In genomic region chr12:130041983-130042812, GRCh38 we compare ENCODE assay signal across 9 cellular contexts.
DNase-seq lines count a peak whose midpoint lies in the region; ATAC-seq and TF ChIP-seq lines count a peak whose summit lies in the region.
"Had no signal": no experiment of that assay in that cellular context is flagged by ENCODE, and none has a peak within 500 bp of the region (broad histone marks: within the 10 kb centered on the region; RNA-seq: fewer than 3 reads in every experiment).

No MANE protein-coding gene starts in this region.

- H3K9me3 ChIP-seq in ascending aorta = no peaks in the 10 kb centered on the region
- H3K9me3 ChIP-seq in right lobe of liver = no peaks in the 10 kb centered on the region

- TF ChIP-seq POLR2A in right lobe of liver (IDR thresholded peaks at IDR 0.05) = no peak

- H3K27me3 ChIP-seq in ascending aorta = no peaks in the 10 kb centered on the region
- H3K27me3 ChIP-seq in right lobe of liver = no peaks in the 10 kb centered on the region

- 13% methylated on average over 34 of the region's 52 CpGs for WGBS in right lobe of liver (ENCODE audit: insufficient coverage, low coverage, low lambda C conversion rate, missing lambda C conversion rate)

- H3K27ac ChIP-seq in ascending aorta (no peak overlapping the region), right lobe of liver (no peak overlapping the region)
- H3K27ac ChIP-seq: HL-60 had no signal

- in situ Hi-C loops in G401 (cut with HindIII; ENCODE audit: low sequenced_read_pairs) = no loop called here

- no peak overlapping the region for H3K4me3 ChIP-seq in ascending aorta
- H3K4me3 ChIP-seq in right lobe of liver = no peak overlapping the region

- peak; percentile 6 to 60 (median 42) for TF ChIP-seq CTCF in ascending aorta (IDR thresholded peaks at IDR 0.05)
- TF ChIP-seq CTCF in right lobe of liver (IDR thresholded peaks at IDR 0.05) = peak; percentile 68 to 96 (median 90)

- H3K4me1 ChIP-seq in ascending aorta = no peaks in the 10 kb centered on the region
- peaks cover 0 to 19% (median 9%) of the 10 kb centered on the region in 4 donors for H3K4me1 ChIP-seq in right lobe of liver

- H3K36me3 ChIP-seq in ascending aorta (no peaks in the 10 kb centered on the region), right lobe of liver (no peaks in the 10 kb centered on the region)

- ATAC-seq in right lobe of liver (peak; percentile 68 to 72 (median 68)), GM19023 (IDR thresholded peaks at IDR 0.05; ENCODE audit: unreplicated experiment) (no peak), GM18502 (IDR thresholded peaks at IDR 0.05; ENCODE audit: poor library complexity, unreplicated experiment) (no peak)

- intact Hi-C loops in ascending aorta (cut with DNase I) = loop anchor here (10.0 kb wide), 1 partner anchor 703 kb away; no protein-coding TSS in a partner anchor
- intact Hi-C loops in right lobe of liver (cut with DNase I) = no loop called here

- DNase-seq in G401 (ENCODE audit: low spot score) (peak; percentile 56), NCI-H2196 (lab: John Stamatoyannopoulos, UW; ENCODE audit: unreplicated experiment) (peak; percentile 89), ascending aorta (ENCODE audit: low spot score in 2 of 2) (no peak), right lobe of liver (peak; percentile 56 to 72 (median 68)), NCI-H2081 treated with DMSO at 0.1 percent for 48 hours (lab: John Stamatoyannopoulos, UW) (no peak)
- DNase-seq in stimulated activated CD8-positive, alpha-beta memory T cell treated with anti-CD3 and anti-CD28 coated beads, Interleukin-7, amount 100 ng/mL, for 24 hours (ENCODE audit: low read depth) = peak; percentile 21

Comparison
In these comparisons a context has a peak if more than half of its experiments do, and no peak if none do; other contexts are left out.
1. DNase-seq: peak in G401 (single experiment), NCI-H2196 (single experiment), right lobe of liver (3 of 3) and stimulated activated CD8-positive, alpha-beta memory T cell treated with anti-CD3 and anti-CD28 coated beads, Interleukin-7, amount 100 ng/mL, for 24 hours (single experiment); none in ascending aorta (0 of 2) and NCI-H2081 treated with DMSO at 0.1 percent for 48 hours (single experiment).
2. ATAC-seq: peak in right lobe of liver (4 of 4); none in GM19023 (single experiment) and GM18502 (single experiment).